ENCODE assay signal across 16 cellular contexts in genomic region chr17:62702746-62703268, GRCh38.
A peak's percentile ranks its signal among the peaks of the same experiment; 100 is the strongest.
DNase-seq lines count a peak whose midpoint lies in the region; ATAC-seq, FAIRE-seq and TF ChIP-seq lines count a peak whose summit lies in the region.
"Had no signal": no experiment of that assay in that cellular context is flagged by ENCODE, and none has a peak within 500 bp of the region (broad histone marks: within the 10 kb centered on the region; RNA-seq: fewer than 3 reads in every experiment).

No MANE protein-coding gene starts in this region.

- peaks cover 8% of the 10 kb centered on the region; the same call in 2 of the 3 replicates for H3K36me3 Mint-ChIP-seq in GM23338 (ENCODE audit: low read depth)
- no peaks in the 10 kb centered on the region for H3K36me3 Mint-ChIP-seq in naive thymus-derived CD8-positive, alpha-beta T cell

- H3K36me3 ChIP-seq in GM23338 (ENCODE audit: insufficient read depth) (no peaks in the 10 kb centered on the region), mammary epithelial cell (ENCODE audit: insufficient read depth, low read length) (no peaks in the 10 kb centered on the region), esophagus muscularis mucosa (no peaks in the 10 kb centered on the region)
- H3K36me3 ChIP-seq: heart right ventricle, pancreas had no signal

- H3K9me2 ChIP-seq in GM23338 (ENCODE audit: insufficient read depth): no peaks in the 10 kb centered on the region

- peaks cover 20% of the 10 kb centered on the region for H3F3A ChIP-seq in GM23338 (replicated peaks; ENCODE audit: low read depth)

- H3K9ac ChIP-seq in mammary epithelial cell (ENCODE audit: insufficient read depth, low read length): no peak overlapping the region

- H3K27ac ChIP-seq in A549: peak overlapping the region; percentile 96 to 97
- H3K27ac ChIP-seq in GM23338 (ENCODE audit: low read depth): no peak overlapping the region
- H3K27ac ChIP-seq in mammary epithelial cell (ENCODE audit: insufficient read depth, low read depth, low read length): peak overlapping the region; percentile 91
- H3K27ac ChIP-seq in esophagus muscularis mucosa (replicated peaks in 1 of 4): no peak overlapping the region

- H3K4me2 ChIP-seq in A549 (peak overlapping the region; percentile 95), GM23338 (no peak overlapping the region; the same call in 1 of the 2 replicates), mammary epithelial cell (ENCODE audit: insufficient read depth, low read depth, low read length) (peak overlapping the region; percentile 70)

- peak overlapping the region; percentile 70; the same call in 1 of the 3 replicates for H3K4me3 ChIP-seq in A549
- no peak overlapping the region for H3K4me3 ChIP-seq in GM23338
- H3K4me3 ChIP-seq in mammary epithelial cell (replicated peaks in 1 of 3; ENCODE audit: insufficient read depth in 1 of 3, low read depth in 2 of 3, low read length in 3 of 3): no peak overlapping the region
- no peak overlapping the region for H3K4me3 ChIP-seq in esophagus muscularis mucosa

- H4K20me1 ChIP-seq in GM23338 (replicated peaks; ENCODE audit: insufficient read depth) (no peaks in the 10 kb centered on the region), mammary epithelial cell (ENCODE audit: insufficient read depth, low read length) (no peaks in the 10 kb centered on the region)

- TF ChIP-seq RAD21 in A549 (conservative IDR thresholded peaks at IDR 0.05 in 1 of 2, IDR thresholded peaks at IDR 0.05 in 1 of 2): no peak

- H2AFZ ChIP-seq in GM23338 (no peak overlapping the region), mammary epithelial cell (ENCODE audit: low read depth, low read length) (peak overlapping the region; percentile 67)

- H3K4me1 ChIP-seq in A549: peaks cover 21% of the 10 kb centered on the region
- peaks cover 21% of the 10 kb centered on the region for H3K4me1 ChIP-seq in GM23338 (ENCODE audit: insufficient read depth)
- H3K4me1 ChIP-seq in mammary epithelial cell (ENCODE audit: insufficient read depth, low read length): peaks cover 21% of the 10 kb centered on the region
- H3K4me1 ChIP-seq in esophagus muscularis mucosa: peaks cover 20 to 29% (median 26%) of the 10 kb centered on the region in 4 donors

- 0 out of 3 replicates have a peak overlapping the region, but pooled peaks have one; percentile 65 for H3K4me3 Mint-ChIP-seq in GM23338
- H3K4me3 Mint-ChIP-seq in naive thymus-derived CD8-positive, alpha-beta T cell: peak overlapping the region in 8 of 10 donors; percentile 22 to 68 (median 56)

- H3K79me2 ChIP-seq in GM23338 (replicated peaks; ENCODE audit: insufficient read depth) (no peaks in the 10 kb centered on the region), mammary epithelial cell (ENCODE audit: insufficient read depth, low read length) (peaks cover 31% of the 10 kb centered on the region)

- no peak overlapping the region for H3K27ac Mint-ChIP-seq in GM23338
- H3K27ac Mint-ChIP-seq in naive thymus-derived CD8-positive, alpha-beta T cell: no peak overlapping the region
- H3K27ac Mint-ChIP-seq: activated CD8-positive, alpha-beta T cell treated with anti-CD3 and anti-CD28 coated beads for 36 hours; activated T-cell treated with anti-CD3 and anti-CD28 coated beads, Interleukin-2, amount 50 U/mL, for 72 hours had no signal

- intact Hi-C loops in mammary epithelial cell (cut with micrococcal nuclease) (loop anchor here (1.0 to 10.0 kb wide), 6 partner anchors 31 to 776 kb away; no protein-coding TSS in a partner anchor), esophagus muscularis mucosa (cut with DNase I) (loop anchor here (1.0 to 10.0 kb wide), 2 partner anchors 372 to 703 kb away; no protein-coding TSS in a partner anchor)

- peaks cover 6% of the 10 kb centered on the region for H3K9me3 Mint-ChIP-seq in GM23338
- no peaks in the 10 kb centered on the region for H3K9me3 Mint-ChIP-seq in naive thymus-derived CD8-positive, alpha-beta T cell

- in situ Hi-C loops in mammary epithelial cell (cut with MboI; ENCODE audit: low sequenced_read_pairs in 2 of 2) (no loop called here), GM13976 (cut with MboI; ENCODE audit: low sequenced_read_pairs, unreplicated experiment) (loop anchor here (10.0 kb wide), 1 partner anchor 272 kb away; no protein-coding TSS in a partner anchor)

- ATAC-seq in A549 (peak in 1 of 2 experiments; percentile 1; a peak in 1 of 6 replicates), GM23338 (no peak)
- ATAC-seq in naive thymus-derived CD8-positive, alpha-beta T cell: no peak

- 56% methylated on average over 6 of the region's 6 CpGs for WGBS in A549 (ENCODE audit: missing lambda C conversion rate)
- WGBS in mammary epithelial cell (ENCODE audit: low coverage, missing lambda C conversion rate): 43% methylated on average over 6 of the region's 6 CpGs
- 73% methylated on average over 6 of the region's 6 CpGs for WGBS in esophagus muscularis mucosa

- dilution Hi-C loops in mammary epithelial cell (cut with HindIII; ENCODE audit: low sequenced_read_pairs): no loop called here

- POLR2A ChIA-PET in A549 (lab: Yijun Ruan, JAX): interaction anchor here (1.0 kb wide), 1 partner anchor 264 kb away, joined by 4 read pairs; no protein-coding TSS in a partner anchor
- POLR2A ChIA-PET in naive thymus-derived CD8-positive, alpha-beta T cell (lab: Charles Lee): interaction anchor here (0.9 kb wide), 1 partner anchor 21 kb away, joined by 4 read pairs; no protein-coding TSS in a partner anchor

- H3K9me3 ChIP-seq in A549 (peaks cover 2% of the 10 kb centered on the region; the same call in 1 of the 3 replicates), mammary epithelial cell (replicated peaks; ENCODE audit: insufficient read depth, low read length) (no peaks in the 10 kb centered on the region), esophagus muscularis mucosa (no peaks in the 10 kb centered on the region)
- H3K9me3 ChIP-seq: heart right ventricle, pancreas had no signal

- CTCF ChIA-PET in A549 (lab: Yijun Ruan, JAX) (interaction anchor here (0.6 to 6.3 kb wide), 35 partner anchors 7 to 704 kb away, joined by 3 to 39 read pairs (median 4); partner anchors contain the start of gene TANC2), mammary epithelial cell (lab: Charles Lee; ENCODE audit: low non-redundant PET) (no interaction called here)

- TF ChIP-seq POLR2A in A549 (IDR thresholded peaks at IDR 0.05; ENCODE audit: low read length) (no peak), esophagus muscularis mucosa (IDR thresholded peaks at IDR 0.05; ENCODE audit: low read depth) (no peak)

- no peak for DNase-seq in A549 (ENCODE audit: low read depth in 1 of 2, low spot score in 1 of 2)
- DNase-seq in GM23338 (ENCODE audit: low spot score): no peak
- DNase-seq in mammary epithelial cell: no peak
- peak in 1 of 10 donors; percentile 30 for DNase-seq in naive thymus-derived CD8-positive, alpha-beta T cell
- no peak for DNase-seq in GF-D8 (lab: John Stamatoyannopoulos, UW)
- DNase-seq in GM13976 (ENCODE audit: low spot score): no peak
- DNase-seq in dedifferentiated amniotic fluid mesenchymal stem cell (ENCODE audit: extremely low spot score): no peak
- DNase-seq in esophagus muscularis mucosa (ENCODE audit: extremely low spot score): no peak
- DNase-seq: DMS153; heart right ventricle; midbrain; NCI-H146; stimulated activated naive CD4-positive, alpha-beta T cell treated with Interleukin-2 at 50 U/mL for 16 hours had no signal

- no peak for FAIRE-seq in A549 (lab: Jason Lieb, UNC)
- FAIRE-seq: pancreas had no signal

- H3K27me3 Mint-ChIP-seq in GM23338 (ENCODE audit: insufficient read depth, low read depth, poor library complexity): peaks cover 18% of the 10 kb centered on the region
- peaks cover 0 to 7% (median 1%) of the 10 kb centered on the region in 5 donors for H3K27me3 Mint-ChIP-seq in naive thymus-derived CD8-positive, alpha-beta T cell

- H3K27me3 ChIP-seq in GM23338 (ENCODE audit: insufficient read depth): peaks cover 6% of the 10 kb centered on the region; the same call in 1 of the 2 replicates
- H3K27me3 ChIP-seq in mammary epithelial cell (ENCODE audit: insufficient read depth, low read length): no peaks in the 10 kb centered on the region
- peaks cover 0 to 5% (median 0%) of the 10 kb centered on the region in 4 donors for H3K27me3 ChIP-seq in esophagus muscularis mucosa
- H3K27me3 ChIP-seq: pancreas had no signal

- TF ChIP-seq EP300 in A549 (IDR thresholded peaks at IDR 0.05) (no peak), esophagus muscularis mucosa (IDR thresholded peaks at IDR 0.05) (no peak)

- peaks cover 27% of the 10 kb centered on the region for H3K4me1 Mint-ChIP-seq in GM23338
- H3K4me1 Mint-ChIP-seq in naive thymus-derived CD8-positive, alpha-beta T cell: peaks cover 0 to 8% (median 4%) of the 10 kb centered on the region in 4 donors

- BruUV-seq in mammary epithelial cell (replicated peaks; lab: Mats Ljungman, UMichigan): no TSS peak

- no peak for TF ChIP-seq CTCF in A549 (IDR thresholded peaks at IDR 0.05)
- TF ChIP-seq CTCF in GM23338 (conservative IDR thresholded peaks at IDR 0.05; ENCODE audit: low read depth in 2 of 2): no peak
- no peak for TF ChIP-seq CTCF in mammary epithelial cell (conservative IDR thresholded peaks at IDR 0.05 in 1 of 2, IDR thresholded peaks at IDR 0.05 in 1 of 2; ENCODE audit: extremely low read depth in 1 of 2, insufficient read depth in 1 of 2, low read depth in 1 of 2, low read length in 2 of 2)
- TF ChIP-seq CTCF in GM13976 (IDR thresholded peaks at IDR 0.05; ENCODE audit: borderline replicate concordance, control extremely low read depth, extremely low read depth, insufficient read depth, missing control alignments): no peak
- TF ChIP-seq CTCF in esophagus muscularis mucosa (IDR thresholded peaks at IDR 0.05): no peak

TF ChIP-seq in A549, 52 proteins besides CTCF, POLR2A, EP300 and RAD21 (continues in another document):
- TF ChIP-seq HOXB5 (CRISPR knock-in tag; IDR thresholded peaks at IDR 0.05) (no peak), POLR2AphosphoS2 (conservative IDR thresholded peaks at IDR 0.05; ENCODE audit: low read length) (no peak), CHD2 (IDR thresholded peaks at IDR 0.05; ENCODE audit: low read length, partially characterized antibody) (no peak), SMC3 (IDR thresholded peaks at IDR 0.05) (no peak), NPAS2 (CRISPR knock-in tag; IDR thresholded peaks at IDR 0.05; ENCODE audit: borderline replicate concordance) (no peak), TP53 (CRISPR knock-in tag; IDR thresholded peaks at IDR 0.05) (no peak)

TF ChIP-seq in GM23338, 12 proteins besides CTCF, POLR2A, EP300 and RAD21 (continues in another document):
- TF ChIP-seq ZNF331 (CRISPR knock-in tag; IDR thresholded peaks at IDR 0.05; ENCODE audit: low read depth) (no peak), NANOG (IDR thresholded peaks at IDR 0.05; ENCODE audit: borderline replicate concordance) (no peak), STAT1 (IDR thresholded peaks at IDR 0.05; ENCODE audit: unreplicated experiment) (no peak), EZH2phosphoT487 (IDR thresholded peaks at IDR 0.05; ENCODE audit: unreplicated experiment) (no peak)

Comparison
In these comparisons a context has a peak if more than half of its experiments do, and no peak if none do; other contexts are left out.
1. H3K27ac ChIP-seq: peak in A549 (2 of 2) and mammary epithelial cell (single experiment); none in GM23338 (single experiment) and esophagus muscularis mucosa (0 of 4).